37 cellular contexts compared by ENCODE assay signal in genomic region chr9:130377612-130378011, GRCh38.
"Had no signal": no experiment of that assay in that cellular context is flagged by ENCODE, and none has a peak within 500 bp of the region (broad histone marks: within the 10 kb centered on the region; RNA-seq: fewer than 3 reads in every experiment).

No MANE protein-coding gene starts in this region.

- ATAC-seq: activated CD4-positive, alpha-beta T cell treated with anti-CD3 and anti-CD28 coated beads for 36 hours; activated CD4-positive, CD25-positive, alpha-beta regulatory T cell treated with anti-CD3 and anti-CD28 coated beads, Interleukin-2, amount 50 U/mL, for 24 hours; activated CD8-positive, alpha-beta memory T cell treated with anti-CD3 and anti-CD28 coated beads, Interleukin-2, amount 10 ng/mL, durations not matched to agents 7 days and 5 days; activated CD8-positive, alpha-beta T cell treated with anti-CD3 and anti-CD28 coated beads, Interleukin-2, amount 10 ng/mL, durations not matched to agents 7 days and 5 days; activated naive CD8-positive, alpha-beta T cell treated with anti-CD3 and anti-CD28 coated beads, Interleukin-2, amount 50 U/mL, for 24 hours had no signal

- H3K4me1 Mint-ChIP-seq: activated CD4-positive, alpha-beta memory T cell treated with anti-CD3 and anti-CD28 coated beads, Interleukin-2, amount 10 ng/mL, durations not matched to agents 7 days and 5 days; activated CD4-positive, alpha-beta T cell treated with anti-CD3 and anti-CD28 coated beads for 36 hours; activated CD4-positive, alpha-beta T cell treated with anti-CD3 and anti-CD28 coated beads, Interleukin-2, amount 10 ng/mL, durations not matched to agents 7 days and 5 days; activated CD8-positive, alpha-beta memory T cell treated with anti-CD3 and anti-CD28 coated beads, Interleukin-2, amount 10 ng/mL, durations not matched to agents 7 days and 5 days; activated naive CD4-positive, alpha-beta T cell treated with anti-CD3 and anti-CD28 coated beads, Interleukin-2, amount 10 ng/mL, durations not matched to agents 7 days and 5 days; activated naive CD4-positive, alpha-beta T cell treated with anti-CD3 and anti-CD28 coated beads, Interleukin-2, amount 50 U/mL, for 24 hours; activated naive CD8-positive, alpha-beta T cell treated with anti-CD3 and anti-CD28 coated beads, Interleukin-2, amount 10 ng/mL, durations not matched to agents 7 days and 5 days; activated naive CD8-positive, alpha-beta T cell treated with anti-CD3 and anti-CD28 coated beads, Interleukin-2, amount 50 U/mL, for 24 hours; brain; central memory CD8-positive, alpha-beta T cell had no signal

- H3K9me3 ChIP-seq: ascending aorta had no signal

- H3K9me3 Mint-ChIP-seq: activated CD4-positive, alpha-beta memory T cell treated with anti-CD3 and anti-CD28 coated beads, Interleukin-2, amount 10 ng/mL, durations not matched to agents 7 days and 5 days; activated CD4-positive, alpha-beta T cell treated with anti-CD3 and anti-CD28 coated beads, Interleukin-2, amount 10 ng/mL, durations not matched to agents 7 days and 5 days; activated naive CD4-positive, alpha-beta T cell treated with anti-CD3 and anti-CD28 coated beads, Interleukin-2, amount 10 ng/mL, durations not matched to agents 7 days and 5 days; activated naive CD4-positive, alpha-beta T cell treated with anti-CD3 and anti-CD28 coated beads, Interleukin-2, amount 50 U/mL, for 24 hours; activated naive CD8-positive, alpha-beta T cell treated with anti-CD3 and anti-CD28 coated beads, Interleukin-2, amount 10 ng/mL, durations not matched to agents 7 days and 5 days; activated naive CD8-positive, alpha-beta T cell treated with anti-CD3 and anti-CD28 coated beads, Interleukin-2, amount 50 U/mL, for 24 hours; activated T-cell treated with anti-CD3 and anti-CD28 coated beads, Interleukin-2, amount 50 U/mL, for 24 hours; activated T-helper 2 cell treated with anti-CD3 and anti-CD28 coated beads, Interferon-gamma antibody, Interleukin-2, Interleukin-4, amounts not matched to agents 10 μg/mL and 5 μg/mL and 100 μg/mL, durations not matched to agents 14 hours and 24 hours and 36 hours; central memory CD8-positive, alpha-beta T cell; T-helper 2 cell treated with Interferon-gamma antibody and Interleukin-4, amounts not matched to agents 5 μg/mL and 100 μg/mL, for 36 hours had no signal

- FAIRE-seq: bronchial epithelial cell, TTC549 had no signal

- H3K36me3 Mint-ChIP-seq: activated CD8-positive, alpha-beta memory T cell treated with anti-CD3 and anti-CD28 coated beads, Interleukin-2, amount 10 ng/mL, durations not matched to agents 7 days and 5 days; activated naive CD4-positive, alpha-beta T cell treated with anti-CD3 and anti-CD28 coated beads, Interleukin-2, amount 10 ng/mL, durations not matched to agents 7 days and 5 days; activated naive CD4-positive, alpha-beta T cell treated with anti-CD3 and anti-CD28 coated beads, Interleukin-2, amount 50 U/mL, for 24 hours; activated naive CD8-positive, alpha-beta T cell; activated naive CD8-positive, alpha-beta T cell treated with anti-CD3 and anti-CD28 coated beads, Interleukin-2, amount 10 ng/mL, durations not matched to agents 7 days and 5 days; brain had no signal

- DNase-seq: activated CD4-positive, alpha-beta memory T cell treated with anti-CD3 and anti-CD28 coated beads, Interleukin-2, amount 10 ng/mL, durations not matched to agents 7 days and 5 days; activated CD4-positive, alpha-beta T cell treated with anti-CD3 and anti-CD28 coated beads for 1 hour; activated CD4-positive, alpha-beta T cell treated with anti-CD3 and anti-CD28 coated beads for 36 hours; activated CD4-positive, alpha-beta T cell treated with anti-CD3 and anti-CD28 coated beads for 48 hours; activated CD4-positive, alpha-beta T cell treated with anti-CD3 and anti-CD28 coated beads, Interleukin-2, amount 10 ng/mL, durations not matched to agents 7 days and 5 days; activated CD4-positive, alpha-beta T cell treated with anti-CD3 and anti-CD28 coated beads, Interleukin-2, amount 50 U/mL, for 48 hours; activated CD4-positive, CD25-positive, alpha-beta regulatory T cell; activated CD8-positive, alpha-beta memory T cell treated with anti-CD3 and anti-CD28 coated beads for 24 hours; activated CD8-positive, alpha-beta memory T cell treated with anti-CD3 and anti-CD28 coated beads, Interleukin-2, amount 10 ng/mL, durations not matched to agents 7 days and 5 days; activated CD8-positive, alpha-beta memory T cell treated with anti-CD3 and anti-CD28 coated beads, Interleukin-2, amount 50 U/mL, for 48 hours; activated CD8-positive, alpha-beta T cell treated with anti-CD3 and anti-CD28 coated beads, Interleukin-2, amount 10 ng/mL, durations not matched to agents 7 days and 5 days; activated effector memory CD4-positive, alpha-beta T cell treated with Interleukin-2 at 50 U/mL for 16 hours; activated gamma-delta T cell; activated naive CD4-positive, alpha-beta T cell treated with anti-CD3 and anti-CD28 coated beads, Interleukin-2, amount 10 ng/mL, durations not matched to agents 7 days and 5 days; activated naive CD4-positive, alpha-beta T cell treated with Interleukin-2 at 50 U/mL for 16 hours; activated naive CD8-positive, alpha-beta T cell treated with anti-CD3 and anti-CD28 coated beads, Interleukin-2, amount 10 ng/mL, durations not matched to agents 7 days and 5 days; activated naive CD8-positive, alpha-beta T cell treated with anti-CD3 and anti-CD28 coated beads, Interleukin-2, amount 50 U/mL, for 24 hours; activated T-cell treated with anti-CD3 and anti-CD28 coated beads, Interleukin-2, amount 50 U/mL, for 24 hours; activated T-cell treated with anti-CD3 and anti-CD28 coated beads, Interleukin-2, amount 50 U/mL, for 48 hours; amygdala; anterior cingulate cortex; caudate nucleus; cerebellar nuclear complex; T-helper 2 cell; T-helper 9 cell had no signal

- H3K27me3 Mint-ChIP-seq: activated CD4-positive, alpha-beta memory T cell treated with anti-CD3 and anti-CD28 coated beads, Interleukin-2, amount 10 ng/mL, durations not matched to agents 7 days and 5 days; activated CD4-positive, alpha-beta T cell treated with anti-CD3 and anti-CD28 coated beads, Interleukin-2, amount 10 ng/mL, durations not matched to agents 7 days and 5 days; activated CD8-positive, alpha-beta memory T cell treated with anti-CD3 and anti-CD28 coated beads, Interleukin-2, amount 10 ng/mL, durations not matched to agents 7 days and 5 days; activated naive CD4-positive, alpha-beta T cell treated with anti-CD3 and anti-CD28 coated beads, Interleukin-2, amount 10 ng/mL, durations not matched to agents 7 days and 5 days; activated naive CD8-positive, alpha-beta T cell treated with anti-CD3 and anti-CD28 coated beads, Interleukin-2, amount 10 ng/mL, durations not matched to agents 7 days and 5 days had no signal

- H3K4me3 Mint-ChIP-seq: activated CD4-positive, alpha-beta memory T cell treated with anti-CD3 and anti-CD28 coated beads, Interleukin-2, amount 10 ng/mL, durations not matched to agents 7 days and 5 days; activated CD4-positive, alpha-beta T cell treated with anti-CD3 and anti-CD28 coated beads for 36 hours; activated CD4-positive, alpha-beta T cell treated with anti-CD3 and anti-CD28 coated beads, Interleukin-2, amount 10 ng/mL, durations not matched to agents 7 days and 5 days; activated CD8-positive, alpha-beta memory T cell treated with anti-CD3 and anti-CD28 coated beads, Interleukin-2, amount 10 ng/mL, durations not matched to agents 7 days and 5 days; activated CD8-positive, alpha-beta T cell treated with anti-CD3 and anti-CD28 coated beads, Interleukin-2, amount 10 ng/mL, durations not matched to agents 7 days and 5 days; activated naive CD4-positive, alpha-beta T cell treated with anti-CD3 and anti-CD28 coated beads, Interleukin-2, amount 10 ng/mL, durations not matched to agents 7 days and 5 days; activated naive CD4-positive, alpha-beta T cell treated with anti-CD3 and anti-CD28 coated beads, Interleukin-2, amount 50 U/mL, for 24 hours; activated naive CD8-positive, alpha-beta T cell; activated naive CD8-positive, alpha-beta T cell treated with anti-CD3 and anti-CD28 coated beads, Interleukin-2, amount 10 ng/mL, durations not matched to agents 7 days and 5 days; activated naive CD8-positive, alpha-beta T cell treated with anti-CD3 and anti-CD28 coated beads, Interleukin-2, amount 50 U/mL, for 24 hours; activated T-cell treated with anti-CD3 and anti-CD28 coated beads, Interleukin-2, amount 50 U/mL, for 24 hours; brain; central memory CD8-positive, alpha-beta T cell; T-helper 2 cell treated with Interferon-gamma antibody and Interleukin-4, amounts not matched to agents 5 μg/mL and 100 μg/mL, for 36 hours had no signal

- H3K27ac Mint-ChIP-seq: activated CD4-positive, alpha-beta memory T cell treated with anti-CD3 and anti-CD28 coated beads, Interleukin-2, amount 10 ng/mL, durations not matched to agents 7 days and 5 days; activated CD4-positive, alpha-beta T cell treated with anti-CD3 and anti-CD28 coated beads for 36 hours; activated CD4-positive, alpha-beta T cell treated with anti-CD3 and anti-CD28 coated beads, Interleukin-2, amount 10 ng/mL, durations not matched to agents 7 days and 5 days; activated CD8-positive, alpha-beta memory T cell treated with anti-CD3 and anti-CD28 coated beads, Interleukin-2, amount 10 ng/mL, durations not matched to agents 7 days and 5 days; activated CD8-positive, alpha-beta T cell treated with anti-CD3 and anti-CD28 coated beads, Interleukin-2, amount 10 ng/mL, durations not matched to agents 7 days and 5 days; activated naive CD4-positive, alpha-beta T cell treated with anti-CD3 and anti-CD28 coated beads, Interleukin-2, amount 10 ng/mL, durations not matched to agents 7 days and 5 days; activated naive CD4-positive, alpha-beta T cell treated with anti-CD3 and anti-CD28 coated beads, Interleukin-2, amount 50 U/mL, for 24 hours; activated naive CD8-positive, alpha-beta T cell; activated naive CD8-positive, alpha-beta T cell treated with anti-CD3 and anti-CD28 coated beads, Interleukin-2, amount 10 ng/mL, durations not matched to agents 7 days and 5 days; activated naive CD8-positive, alpha-beta T cell treated with anti-CD3 and anti-CD28 coated beads, Interleukin-2, amount 50 U/mL, for 24 hours; activated T-cell treated with anti-CD3 and anti-CD28 coated beads, Interleukin-2, amount 50 U/mL, for 24 hours; activated T-helper 2 cell treated with anti-CD3 and anti-CD28 coated beads, Interferon-gamma antibody, Interleukin-2, Interleukin-4, amounts not matched to agents 10 μg/mL and 5 μg/mL and 100 μg/mL, durations not matched to agents 14 hours and 24 hours and 36 hours; brain; T-helper 2 cell treated with Interferon-gamma antibody and Interleukin-4, amounts not matched to agents 5 μg/mL and 100 μg/mL, for 36 hours had no signal

- H3K27ac ChIP-seq: ascending aorta, cardiac muscle cell, VCaP had no signal

- H3K27me3 ChIP-seq: ascending aorta, cardiac muscle cell had no signal
